Comparison of ENCODE assay signal across 11 cellular contexts in genomic region chr14:55353686-55354467, GRCh38. TPM values are rescaled to one million over a fixed set of nuclear protein-coding genes. Genes with fewer than 3 reads are reported as not detected.
DNase-seq lines count a peak whose midpoint lies in the region; ATAC-seq and TF ChIP-seq lines count a peak whose summit lies in the region.
"Had no signal": no experiment of that assay in that cellular context is flagged by ENCODE, and none has a peak within 500 bp of the region (broad histone marks: within the 10 kb centered on the region; RNA-seq: fewer than 3 reads in every experiment).

No MANE protein-coding gene starts in this region.

- ATAC-seq in GM23338, result peak; percentile 61
- peak; percentile 47 for ATAC-seq in T-helper 17 cell
- ATAC-seq in natural killer cell, result peak; percentile 33 to 48 (median 48)
- no peak for ATAC-seq in GM18517 (IDR thresholded peaks at IDR 0.05; ENCODE audit: unreplicated experiment)
- no peak for ATAC-seq in HG03135 (IDR thresholded peaks at IDR 0.05; ENCODE audit: unreplicated experiment)

- H3K36me3 ChIP-seq in GM23338 (ENCODE audit: insufficient read depth) (no peaks in the 10 kb centered on the region), colonic mucosa (peaks cover 4% of the 10 kb centered on the region)

- no peaks in the 10 kb centered on the region for H3K79me2 ChIP-seq in GM23338 (replicated peaks; ENCODE audit: insufficient read depth)

- H3K9me3 Mint-ChIP-seq in GM23338, result no peaks in the 10 kb centered on the region
- no peaks in the 10 kb centered on the region for H3K9me3 Mint-ChIP-seq in natural killer cell
- H3K9me3 Mint-ChIP-seq: activated naive CD8-positive, alpha-beta T cell treated with anti-CD3 and anti-CD28 coated beads, Interleukin-2, amount 10 ng/mL, durations not matched to agents 7 days and 5 days; neural crest cell had no signal

- H4K20me1 ChIP-seq in GM23338 (replicated peaks; ENCODE audit: insufficient read depth), result no peaks in the 10 kb centered on the region

- H3K27me3 ChIP-seq in GM23338 (ENCODE audit: insufficient read depth) (no peaks in the 10 kb centered on the region), colonic mucosa (no peaks in the 10 kb centered on the region)

- H3K4me2 ChIP-seq in GM23338, result no peak overlapping the region

- intact Hi-C loops in colonic mucosa (cut with DNase I), result loop anchor here (5.0 kb wide), 1 partner anchor 82 kb away; the partner anchor contains the start of gene FBXO34
- intact Hi-C loops in natural killer cell (cut with micrococcal nuclease), result loop anchor here (1.0 to 2.0 kb wide), 4 partner anchors 15 to 141 kb away; partner anchors contain the start of gene FBXO34

- H3K4me1 ChIP-seq in GM23338 (ENCODE audit: insufficient read depth), result peaks cover 14% of the 10 kb centered on the region; the same call in 1 of the 2 replicates
- peaks cover 5% of the 10 kb centered on the region for H3K4me1 ChIP-seq in colonic mucosa

- H3K4me3 ChIP-seq in GM23338 (no peak overlapping the region), colonic mucosa (no peak overlapping the region)

- no peaks in the 10 kb centered on the region for H3K9me2 ChIP-seq in GM23338 (ENCODE audit: insufficient read depth)

- H3K36me3 Mint-ChIP-seq in GM23338 (ENCODE audit: low read depth) (peaks cover 6% of the 10 kb centered on the region), T-helper 17 cell (ENCODE audit: low read depth) (peaks cover 5% of the 10 kb centered on the region), natural killer cell (peaks cover 6% of the 10 kb centered on the region)

- H3K9me3 ChIP-seq in T-helper 17 cell (ENCODE audit: control insufficient read depth, low read length, poor library complexity, severe bottlenecking), result no peaks in the 10 kb centered on the region
- H3K9me3 ChIP-seq in colonic mucosa, result no peaks in the 10 kb centered on the region

- TF ChIP-seq CTCF in GM23338 (conservative IDR thresholded peaks at IDR 0.05; ENCODE audit: low read depth in 2 of 2) (peak; percentile 14 to 38; a peak in 1 of 4 replicates), colonic mucosa (IDR thresholded peaks at IDR 0.05) (no peak), natural killer cell (IDR thresholded peaks at IDR 0.05) (no peak)

- DNase-seq in GM23338 (ENCODE audit: low spot score), result no peak
- peak in 1 of 3 donors; percentile 16 for DNase-seq in T-helper 17 cell
- DNase-seq in colonic mucosa, result no peak
- DNase-seq in natural killer cell, result no peak
- no peak for DNase-seq in GM03348 (ENCODE audit: low spot score)
- DNase-seq in NCI-H748 treated with DMSO at 0.1 percent for 48 hours (lab: John Stamatoyannopoulos, UW), result no peak
- DNase-seq: T1000 had no signal

- H3K4me1 Mint-ChIP-seq in GM23338 (peaks cover 18% of the 10 kb centered on the region), T-helper 17 cell (peaks cover 14% of the 10 kb centered on the region), natural killer cell (peaks cover 20 to 31% of the 10 kb centered on the region in 2 donors)
- H3K4me1 Mint-ChIP-seq: neural crest cell had no signal

- H3K9ac ChIP-seq in colonic mucosa (ENCODE audit: low read depth in 2 of 2, low read length in 2 of 2), result peak overlapping the region in 1 of 2 donors; percentile 35

- no peaks in the 10 kb centered on the region for H3F3A ChIP-seq in GM23338 (replicated peaks; ENCODE audit: low read depth)

- peak overlapping the region; percentile 34; the same call in 1 of the 2 replicates for H3K27ac Mint-ChIP-seq in GM23338
- peak overlapping the region; percentile 94 for H3K27ac Mint-ChIP-seq in T-helper 17 cell
- peak overlapping the region; percentile 90 for H3K27ac Mint-ChIP-seq in natural killer cell
- H3K27ac Mint-ChIP-seq: activated naive CD8-positive, alpha-beta T cell treated with anti-CD3 and anti-CD28 coated beads, Interleukin-2, amount 10 ng/mL, durations not matched to agents 7 days and 5 days had no signal

- no peak overlapping the region for H2AFZ ChIP-seq in GM23338

- peaks cover 11% of the 10 kb centered on the region for H3K27me3 Mint-ChIP-seq in GM23338 (ENCODE audit: insufficient read depth, low read depth, poor library complexity)
- H3K27me3 Mint-ChIP-seq in T-helper 17 cell, result no peaks in the 10 kb centered on the region
- no peaks in the 10 kb centered on the region for H3K27me3 Mint-ChIP-seq in natural killer cell (ENCODE audit: low read depth in 2 of 2)
- H3K27me3 Mint-ChIP-seq: activated naive CD8-positive, alpha-beta T cell treated with anti-CD3 and anti-CD28 coated beads, Interleukin-2, amount 10 ng/mL, durations not matched to agents 7 days and 5 days had no signal

- H3K27ac ChIP-seq in GM23338 (ENCODE audit: low read depth) (0 out of 2 replicates have a peak overlapping the region, but pooled peaks have one; percentile 40), colonic mucosa (peak overlapping the region; percentile 37)

- H3K4me3 Mint-ChIP-seq in GM23338 (no peak overlapping the region), T-helper 17 cell (peak overlapping the region; percentile 82), natural killer cell (peak overlapping the region; percentile 76)
- H3K4me3 Mint-ChIP-seq: activated naive CD8-positive, alpha-beta T cell treated with anti-CD3 and anti-CD28 coated beads, Interleukin-2, amount 10 ng/mL, durations not matched to agents 7 days and 5 days; neural crest cell had no signal

TF ChIP-seq in GM23338, 12 proteins besides CTCF, POLR2A, EP300 and RAD21:
- TF ChIP-seq EZH2phosphoT487 (IDR thresholded peaks at IDR 0.05; ENCODE audit: unreplicated experiment) (no peak), NANOG (IDR thresholded peaks at IDR 0.05; ENCODE audit: borderline replicate concordance) (no peak), ZNF331 (CRISPR knock-in tag; IDR thresholded peaks at IDR 0.05; ENCODE audit: low read depth) (no peak), EZH2 (IDR thresholded peaks at IDR 0.05; ENCODE audit: low read depth, unreplicated experiment) (no peak), ZNF462 (CRISPR knock-in tag; IDR thresholded peaks at IDR 0.05) (no peak), JUNB (IDR thresholded peaks at IDR 0.05; ENCODE audit: unreplicated experiment) (no peak)

RNA-seq across cellular contexts. Expression of gene ATG14, which starts 57.8 kb away (rescaled TPM):
- 15.2 and 15.6 TPM in 2 replicates for total RNA-seq in GM23338 (2014; rRNA removed; shearing (Covaris generic))
- polyA plus RNA-seq in GM23338 (2016; fragmentation: Nextera tagmentation; extraction: Ambion mirVana), result 6.9 and 7.3 TPM in 2 replicates
- total RNA-seq in T-helper 17 cell (10 to 100 TPM; 16.3 to 21.7 TPM), colonic mucosa (1 to 10 TPM; 5.4 to 7.2 TPM), natural killer cell (10 to 100 TPM; 18.1 to 23.1 (median 20.5) TPM)

Comparison
In these comparisons a context has a peak if more than half of its experiments do, and no peak if none do; other contexts are left out.
1. ATAC-seq: peak in GM23338 (single experiment), T-helper 17 cell (single experiment) and natural killer cell (3 of 3); none in GM18517 (single experiment) and HG03135 (single experiment).
2. H3K27ac Mint-ChIP-seq: peak in every context shown above with its lines; median percentile 94 in T-helper 17 cell; 90 in natural killer cell; 34 in GM23338.
3. CTCF ChIP-seq: peak in GM23338 (2 of 2); none in colonic mucosa (single experiment) and natural killer cell (single experiment).